10 cellular contexts compared by ENCODE assay signal in genomic region chr11:112784323-112785073, GRCh38.
DNase-seq lines count a peak whose midpoint lies in the region; ATAC-seq, FAIRE-seq and TF ChIP-seq lines count a peak whose summit lies in the region.
"Had no signal": no experiment of that assay in that cellular context is flagged by ENCODE, and none has a peak within 500 bp of the region (broad histone marks: within the 10 kb centered on the region; RNA-seq: fewer than 3 reads in every experiment).

No MANE protein-coding gene starts in this region.

- no peaks in the 10 kb centered on the region for H3K9me3 ChIP-seq in HEK293 (ENCODE audit: control insufficient read depth, insufficient read depth, low read depth, low read length)
- H3K9me3 ChIP-seq in adipocyte (ENCODE audit: control insufficient read depth, low read length), result no peaks in the 10 kb centered on the region

- POLR2A ChIA-PET in HEK293 (lab: Yijun Ruan, JAX), result interaction anchor here (0.6 to 1.3 kb wide), 3 partner anchors 177 to 912 kb away, joined by 3 to 8 read pairs (median 6); partner anchors contain the start of gene NCAM1

- no peak for DNase-seq in adipocyte (ENCODE audit: low read depth)
- DNase-seq in hippocampal formation (lab: John Stamatoyannopoulos, UW), result peak; percentile 48 to 51
- DNase-seq in substantia nigra (lab: John Stamatoyannopoulos, UW), result peak in 22 of 49 donors; percentile 15 to 84 (median 38)
- no peak for DNase-seq in GM19240 (ENCODE audit: insufficient read length, low spot score)
- DNase-seq in HTR-8/SVneo (ENCODE audit: insufficient read length, low spot score), result no peak
- DNase-seq: activated B cell treated with CpG ODN at 0.5 μM for 24 hours, IMR-90 had no signal

- no peak for ATAC-seq in GM19455 (IDR thresholded peaks at IDR 0.05; ENCODE audit: unreplicated experiment)
- ATAC-seq in HG03378 (IDR thresholded peaks at IDR 0.05; ENCODE audit: unreplicated experiment), result no peak

- no peak for FAIRE-seq in HTR-8/SVneo (lab: Jason Lieb, UNC)

- H3K9ac ChIP-seq in adipocyte (ENCODE audit: low read length), result no peak overlapping the region

- H3K4me1 ChIP-seq in HEK293 (ENCODE audit: control insufficient read depth, insufficient read depth, low read length) (no peaks in the 10 kb centered on the region), adipocyte (ENCODE audit: control insufficient read depth, insufficient read depth, low read length) (peaks cover 33% of the 10 kb centered on the region)

- H3K27ac ChIP-seq in HEK293 (ENCODE audit: extremely low read depth, low read depth, low read length) (no peak overlapping the region), substantia nigra (ENCODE audit: low read depth, low read length, poor library complexity, severe bottlenecking) (peak overlapping the region; percentile 39)

- H3K27me3 ChIP-seq in adipocyte (replicated peaks; ENCODE audit: control insufficient read depth, insufficient read depth, low read length), result no peaks in the 10 kb centered on the region

- no peaks in the 10 kb centered on the region for H3K36me3 ChIP-seq in HEK293 (ENCODE audit: control insufficient read depth in 2 of 2, insufficient read depth in 1 of 2, low read length in 2 of 2)
- H3K36me3 ChIP-seq in adipocyte (ENCODE audit: control insufficient read depth, insufficient read depth, low read length, severe bottlenecking), result no peaks in the 10 kb centered on the region

- H3K4me3 ChIP-seq in HEK293 (ENCODE audit: low read depth, low read length) (peak overlapping the region; percentile 33), adipocyte (ENCODE audit: low read length) (peak overlapping the region; percentile 73)

- CTCF ChIA-PET in HEK293 (lab: Yijun Ruan, JAX), result interaction anchor here (0.6 to 1.4 kb wide), 13 partner anchors 9 to 464 kb away, joined by 3 to 10 read pairs (median 3); no protein-coding TSS in a partner anchor

- TF ChIP-seq CTCF in HEK293 (tag by site-specific recombination; IDR thresholded peaks at IDR 0.05), result no peak

TF ChIP-seq in HEK293, 187 proteins besides CTCF, POLR2A, EP300 and RAD21 (continues in another document):
- TF ChIP-seq ZNF530 (tag by site-specific recombination; IDR thresholded peaks at IDR 0.05; ENCODE audit: low read depth), result no peak
- TF ChIP-seq ZNF223 (tag by site-specific recombination; IDR thresholded peaks at IDR 0.05), result no peak
- no peak for TF ChIP-seq ZNF518A (tag by site-specific recombination; conservative IDR thresholded peaks at IDR 0.05; ENCODE audit: low read depth)
- no peak for TF ChIP-seq ZNF214 (tag by site-specific recombination; IDR thresholded peaks at IDR 0.05; ENCODE audit: borderline replicate concordance)
- no peak for TF ChIP-seq KLF10 (tag by site-specific recombination; IDR thresholded peaks at IDR 0.05)
- TF ChIP-seq FEZF1 (tag by site-specific recombination; IDR thresholded peaks at IDR 0.05), result no peak
- TF ChIP-seq ZNF132 (tag by site-specific recombination; IDR thresholded peaks at IDR 0.05; ENCODE audit: borderline replicate concordance), result no peak
- TF ChIP-seq ZBTB6 (tag by site-specific recombination; IDR thresholded peaks at IDR 0.05), result peak; percentile 96
- no peak for TF ChIP-seq AEBP2 (tag by site-specific recombination; IDR thresholded peaks at IDR 0.05; ENCODE audit: borderline replicate concordance)
- TF ChIP-seq MEIS1 (CRISPR knock-in tag; IDR thresholded peaks at IDR 0.05; ENCODE audit: borderline replicate concordance), result no peak
- TF ChIP-seq ZNF658 (tag by site-specific recombination; IDR thresholded peaks at IDR 0.05), result no peak
- no peak for TF ChIP-seq ZNF561 (tag by site-specific recombination; IDR thresholded peaks at IDR 0.05; ENCODE audit: borderline replicate concordance)
- TF ChIP-seq ZBTB7A (tag by site-specific recombination; IDR thresholded peaks at IDR 0.05; ENCODE audit: low read depth), result no peak
- no peak for TF ChIP-seq ZNF623 (tag by site-specific recombination; IDR thresholded peaks at IDR 0.05)
- TF ChIP-seq ZNF785 (tag by site-specific recombination; IDR thresholded peaks at IDR 0.05), result no peak
- peak; percentile 33 for TF ChIP-seq SP3 (tag by site-specific recombination; IDR thresholded peaks at IDR 0.05)
- TF ChIP-seq INSM2 (tag by site-specific recombination; IDR thresholded peaks at IDR 0.05), result no peak
- TF ChIP-seq ZNF560 (tag by site-specific recombination; IDR thresholded peaks at IDR 0.05; ENCODE audit: borderline replicate concordance), result no peak
- TF ChIP-seq ZNF600 (tag by site-specific recombination; IDR thresholded peaks at IDR 0.05), result peak; percentile 80
- TF ChIP-seq ZSCAN30 (tag by site-specific recombination; IDR thresholded peaks at IDR 0.05), result no peak
- TF ChIP-seq ZIC2 (tag by site-specific recombination; IDR thresholded peaks at IDR 0.05), result peak; percentile 59
- TF ChIP-seq ZNF140 (tag by site-specific recombination; IDR thresholded peaks at IDR 0.05), result no peak
- no peak for TF ChIP-seq ZNF155 (tag by site-specific recombination; IDR thresholded peaks at IDR 0.05)

Comparison
In these comparisons a context has a peak if more than half of its experiments do, and no peak if none do; other contexts are left out.
1. DNase-seq: peak in hippocampal formation (2 of 2); none in adipocyte (single experiment), GM19240 (single experiment) and HTR-8/SVneo (single experiment).